In genomic region chr18:54743596-54743995, GRCh38 we compare ENCODE assay signal across 24 cellular contexts.
DNase-seq lines count a peak whose midpoint lies in the region; ATAC-seq and TF ChIP-seq lines count a peak whose summit lies in the region.
"Had no signal": no experiment of that assay in that cellular context is flagged by ENCODE, and none has a peak within 500 bp of the region (broad histone marks: within the 10 kb centered on the region; RNA-seq: fewer than 3 reads in every experiment).

No MANE protein-coding gene starts in this region.

- no peak for TF ChIP-seq CTCF in heart left ventricle (IDR thresholded peaks at IDR 0.05)

- 48 to 72% (median 60%) methylated on average over 4 of the region's 4 CpGs for WGBS in heart left ventricle, 4 donors

- no peaks in the 10 kb centered on the region for H3K27me3 ChIP-seq in heart left ventricle
- H3K27me3 ChIP-seq: BE2C, MG63, SJCRH30 had no signal

- H3K4me1 ChIP-seq in heart left ventricle = peaks cover 0 to 3% (median 0%) of the 10 kb centered on the region in 12 donors
- H3K4me1 ChIP-seq: BE2C, SJCRH30 had no signal

- H3K27ac ChIP-seq in heart left ventricle = no peak overlapping the region
- H3K27ac ChIP-seq: 22Rv1, SJCRH30 had no signal

- no peak for ATAC-seq in GM18505 (IDR thresholded peaks at IDR 0.05; ENCODE audit: unreplicated experiment)
- ATAC-seq in heart left ventricle = no peak
- ATAC-seq: Panc1 had no signal

- no peak overlapping the region for H3K4me3 ChIP-seq in heart left ventricle
- H3K4me3 ChIP-seq: HAP-1, MG63, SJCRH30 had no signal

- H3K36me3 ChIP-seq in heart left ventricle = no peaks in the 10 kb centered on the region
- H3K36me3 ChIP-seq: BE2C, HAP-1, MG63, SJCRH30 had no signal

- no peaks in the 10 kb centered on the region for H3K9me3 ChIP-seq in heart left ventricle
- H3K9me3 ChIP-seq: BE2C, HAP-1, MG63, SJCRH30 had no signal

- TF ChIP-seq POLR2A in GM18505 (IDR thresholded peaks at IDR 0.05; ENCODE audit: borderline replicate concordance, extremely low read depth, insufficient read depth, insufficient read length) = no peak
- TF ChIP-seq POLR2A in heart left ventricle (IDR thresholded peaks at IDR 0.05) = no peak

- intact Hi-C loops in heart left ventricle (cut with DNase I) = no loop called here

- DNase-seq in NCI-H1417 (lab: John Stamatoyannopoulos, UW) = peak in 2 of 3 experiments; percentile 33 to 62
- no peak for DNase-seq in NCI-H1417 treated with DMSO at 0.1 percent for 48 hours (lab: John Stamatoyannopoulos, UW)
- peak; percentile 11 for DNase-seq in NCI-H187 treated with DMSO at 0.1 percent for 48 hours (lab: John Stamatoyannopoulos, UW)
- peak; percentile 13 for DNase-seq in kidney glomerular epithelial cell (lab: John Stamatoyannopoulos, UW)
- peak; percentile 9 for DNase-seq in retina
- no peak for DNase-seq in heart left ventricle
- no peak for DNase-seq in islet precursor cell
- DNase-seq: BE2C; CD4-positive, CD25-positive, alpha-beta regulatory T cell; COR-L47; DMS153; EL; Karpas-422; MG63; NCI-H1048; NCI-H146; NCI-H2081 treated with DMSO at 0.1 percent for 48 hours; NCI-H2227 treated with DMSO at 0.1 percent for 48 hours; NCI-H526; SJCRH30 had no signal

Comparison
In these comparisons a context has a peak if more than half of its experiments do, and no peak if none do; other contexts are left out.
1. DNase-seq: peak in NCI-H1417 (2 of 3), NCI-H187 treated with DMSO at 0.1 percent for 48 hours (single experiment), kidney glomerular epithelial cell (single experiment) and retina (single experiment); none in NCI-H1417 treated with DMSO at 0.1 percent for 48 hours (single experiment), heart left ventricle (0 of 5) and islet precursor cell (single experiment).